Comparison of ENCODE assay signal across 24 cellular contexts in the genomic region with DNA sequence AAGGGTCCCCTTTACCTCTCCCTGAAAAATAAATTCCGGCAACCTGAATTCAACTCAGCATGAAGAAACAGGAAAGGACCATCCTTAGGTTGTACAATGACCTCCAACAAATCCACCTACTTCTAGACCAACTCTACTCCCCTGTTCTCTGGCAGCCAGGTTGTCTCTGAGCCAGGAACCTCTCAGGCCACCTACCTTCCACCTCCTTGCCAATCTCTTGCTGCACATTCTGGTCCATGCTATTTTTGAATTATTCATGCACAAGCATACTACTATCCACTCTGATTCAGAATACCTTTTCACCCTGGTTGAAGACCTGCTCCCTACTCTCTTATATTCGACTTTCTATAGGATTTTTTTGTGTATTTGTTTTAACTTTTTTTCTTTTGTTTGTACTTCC.
"Had no signal": no experiment of that assay in that cellular context is flagged by ENCODE, and none has a peak within 500 bp of the region (broad histone marks: within the 10 kb centered on the region; RNA-seq: fewer than 3 reads in every experiment).

No MANE protein-coding gene starts in this region.

- ATAC-seq: stimulated activated effector memory CD8-positive, alpha-beta T cell treated with anti-CD3 and anti-CD28 coated beads, Interleukin-12 subunit alpha, Interleukin-12 subunit beta, amount 100 ng/mL, for 72 hours; stimulated activated memory B cell treated with anti-CD40 and anti-IgM and Interleukin-4, amounts not matched to agents 10 μg/mL and 1 μg/mL and 100 μg/mL, for 72 hours; stimulated activated naive B cell treated with anti-CD40 and anti-IgM and Interleukin-4, amounts not matched to agents 10 μg/mL and 1 μg/mL and 100 μg/mL, for 72 hours; stimulated activated naive CD8-positive, alpha-beta T cell treated with anti-CD3 and anti-CD28 coated beads, Interleukin-15, amount 100 ng/mL, for 72 hours; stimulated activated naive CD8-positive, alpha-beta T cell treated with anti-CD3 and anti-CD28 coated beads, Interleukin-15, Interleukin-2, amounts not matched to agents 100 U/mL and 50 U/mL, for 24 hours; upper lobe of right lung had no signal

- H3K4me3 Mint-ChIP-seq: stimulated activated effector memory CD8-positive, alpha-beta T cell treated with anti-CD3 and anti-CD28 coated beads, Interleukin-12 subunit alpha, Interleukin-12 subunit beta, amount 100 ng/mL, for 72 hours; stimulated activated memory B cell treated with anti-CD40 and anti-IgM and Interleukin-4, amounts not matched to agents 10 μg/mL and 1 μg/mL and 100 μg/mL, for 72 hours; stimulated activated naive B cell treated with anti-CD40 and anti-IgM and Interleukin-4, amounts not matched to agents 10 μg/mL and 1 μg/mL and 100 μg/mL, for 72 hours; stimulated activated naive CD8-positive, alpha-beta T cell treated with anti-CD3 and anti-CD28 coated beads, Interleukin-15, amount 100 ng/mL, for 72 hours; stimulated activated naive CD8-positive, alpha-beta T cell treated with anti-CD3 and anti-CD28 coated beads, Interleukin-15, Interleukin-2, amounts not matched to agents 100 ng/mL and 50 ng/mL, for 24 hours; type B pancreatic cell had no signal

- H3K27me3 Mint-ChIP-seq: stimulated activated memory B cell treated with anti-CD40 and anti-IgM and Interleukin-4, amounts not matched to agents 10 μg/mL and 1 μg/mL and 100 μg/mL, for 72 hours; stimulated activated naive B cell treated with anti-CD40 and anti-IgM and Interleukin-4, amounts not matched to agents 10 μg/mL and 1 μg/mL and 100 μg/mL, for 72 hours; stimulated activated naive CD8-positive, alpha-beta T cell treated with anti-CD3 and anti-CD28 coated beads, Interleukin-15, amount 100 ng/mL, for 72 hours; stimulated activated naive CD8-positive, alpha-beta T cell treated with anti-CD3 and anti-CD28 coated beads, Interleukin-15, Interleukin-2, amounts not matched to agents 100 ng/mL and 50 ng/mL, for 24 hours had no signal

- H3K9me3 Mint-ChIP-seq: type B pancreatic cell had no signal

- H3K4me1 Mint-ChIP-seq: stimulated activated effector memory CD8-positive, alpha-beta T cell treated with anti-CD3 and anti-CD28 coated beads, Interleukin-12 subunit alpha, Interleukin-12 subunit beta, amount 100 ng/mL, for 72 hours; stimulated activated memory B cell treated with anti-CD40 and anti-IgM and Interleukin-4, amounts not matched to agents 10 μg/mL and 1 μg/mL and 100 μg/mL, for 72 hours; stimulated activated naive B cell treated with anti-CD40 and anti-IgM and Interleukin-4, amounts not matched to agents 10 μg/mL and 1 μg/mL and 100 μg/mL, for 72 hours; stimulated activated naive CD8-positive, alpha-beta T cell treated with anti-CD3 and anti-CD28 coated beads, Interleukin-15, amount 100 ng/mL, for 72 hours had no signal

- H3K27ac Mint-ChIP-seq: stimulated activated effector memory CD8-positive, alpha-beta T cell treated with anti-CD3 and anti-CD28 coated beads, Interleukin-12 subunit alpha, Interleukin-12 subunit beta, amount 100 ng/mL, for 72 hours; stimulated activated memory B cell treated with anti-CD40 and anti-IgM and Interleukin-4, amounts not matched to agents 10 μg/mL and 1 μg/mL and 100 μg/mL, for 72 hours; stimulated activated naive B cell treated with anti-CD40 and anti-IgM and Interleukin-4, amounts not matched to agents 10 μg/mL and 1 μg/mL and 100 μg/mL, for 72 hours; stimulated activated naive CD8-positive, alpha-beta T cell treated with anti-CD3 and anti-CD28 coated beads, Interleukin-15, amount 100 ng/mL, for 72 hours; stimulated activated naive CD8-positive, alpha-beta T cell treated with anti-CD3 and anti-CD28 coated beads, Interleukin-15, Interleukin-2, amounts not matched to agents 100 ng/mL and 50 ng/mL, for 24 hours; type B pancreatic cell had no signal

- DNase-seq: stimulated activated CD4-positive, alpha-beta T cell treated with anti-CD3 and anti-CD28 coated beads, Interleukin-2, amount 100 ng/mL, for 48 hours; stimulated activated CD4-positive, alpha-beta T cell treated with anti-CD3 and anti-CD28 coated beads, Interleukin-4, amount 100 ng/mL, for 1 hour; stimulated activated CD4-positive, alpha-beta T cell treated with anti-CD3 and anti-CD28 coated beads, Interleukin-4, amount 100 ng/mL, for 24 hours; stimulated activated CD4-positive, alpha-beta T cell treated with anti-CD3 and anti-CD28 coated beads, Interleukin-4, amount 100 ng/mL, for 4 hours; stimulated activated CD8-positive, alpha-beta memory T cell treated with anti-CD3 and anti-CD28 coated beads, Interleukin-4, amount 100 ng/mL, for 48 hours; stimulated activated naive B cell treated with anti-CD40 and anti-IgM and Interleukin-4, amounts not matched to agents 10 μg/mL and 1 μg/mL and 100 μg/mL, for 72 hours; stimulated activated naive CD4-positive, alpha-beta T cell; stimulated activated naive CD4-positive, alpha-beta T cell treated with Interleukin-2 at 50 U/mL for 16 hours; stimulated activated naive CD8-positive, alpha-beta T cell treated with anti-CD3 and anti-CD28 coated beads, Interleukin-15, amount 100 ng/mL, for 72 hours; stimulated activated naive CD8-positive, alpha-beta T cell treated with anti-CD3 and anti-CD28 coated beads, Interleukin-15, Interleukin-2, amounts not matched to agents 100 U/mL and 50 U/mL, for 24 hours; stomach; substantia nigra; testis; thyroid gland; tibial artery; transverse colon; trophoblast cell; upper lobe of left lung; upper lobe of right lung; uterus had no signal

- H3K36me3 Mint-ChIP-seq: stimulated activated effector memory CD8-positive, alpha-beta T cell treated with anti-CD3 and anti-CD28 coated beads, Interleukin-12 subunit alpha, Interleukin-12 subunit beta, amount 100 ng/mL, for 72 hours; stimulated activated memory B cell treated with anti-CD40 and anti-IgM and Interleukin-4, amounts not matched to agents 10 μg/mL and 1 μg/mL and 100 μg/mL, for 72 hours; stimulated activated naive B cell treated with anti-CD40 and anti-IgM and Interleukin-4, amounts not matched to agents 10 μg/mL and 1 μg/mL and 100 μg/mL, for 72 hours; type B pancreatic cell had no signal
